Comparison of ENCODE assay signal across 14 cellular contexts in genomic region chr6:2917801-2918495, GRCh38. TPM values are rescaled to one million over a fixed set of nuclear protein-coding genes. Genes with fewer than 3 reads are reported as not detected.
DNase-seq lines count a peak whose midpoint lies in the region; ATAC-seq and TF ChIP-seq lines count a peak whose summit lies in the region.
"Had no signal": no experiment of that assay in that cellular context is flagged by ENCODE, and none has a peak within 500 bp of the region (broad histone marks: within the 10 kb centered on the region; RNA-seq: fewer than 3 reads in every experiment).

No MANE protein-coding gene starts in this region.

- no peaks in the 10 kb centered on the region for H3K9me3 ChIP-seq in endodermal cell (ENCODE audit: control insufficient read depth, low read length)
- H3K9me3 ChIP-seq: BE2C had no signal

- peaks cover 7% of the 10 kb centered on the region for H3K36me3 Mint-ChIP-seq in endodermal cell (ENCODE audit: low read depth)
- peaks cover 3% of the 10 kb centered on the region for H3K36me3 Mint-ChIP-seq in mesothelial cell of epicardium
- H3K36me3 Mint-ChIP-seq: CD8-positive, alpha-beta T cell had no signal

- TF ChIP-seq CTCF in endodermal cell (conservative IDR thresholded peaks at IDR 0.05), result no peak
- no peak for TF ChIP-seq CTCF in mesothelial cell of epicardium (IDR thresholded peaks at IDR 0.05; ENCODE audit: unreplicated experiment)

- H3K9ac ChIP-seq in endodermal cell (ENCODE audit: extremely low read depth, low read length, poor library complexity, severe bottlenecking), result no peak overlapping the region
- H3K9ac ChIP-seq: GM23248 had no signal

- peaks cover 0 to 9% of the 10 kb centered on the region in 2 donors for H3K9me3 Mint-ChIP-seq in stimulated activated naive CD8-positive, alpha-beta T cell treated with anti-CD3 and anti-CD28 coated beads, Interleukin-15, amount 100 ng/mL, for 72 hours
- H3K9me3 Mint-ChIP-seq in endodermal cell (peaks cover 22% of the 10 kb centered on the region), mesothelial cell of epicardium (peaks cover 4% of the 10 kb centered on the region)
- H3K9me3 Mint-ChIP-seq: CD8-positive, alpha-beta T cell had no signal

- H3K4me3 ChIP-seq in endodermal cell (ENCODE audit: low read length), result no peak overlapping the region
- H3K4me3 ChIP-seq: GM23248 had no signal

- H3K36me3 ChIP-seq in endodermal cell (ENCODE audit: control insufficient read depth, insufficient read depth, low read length), result no peaks in the 10 kb centered on the region
- H3K36me3 ChIP-seq: BE2C had no signal

- H3K27me3 Mint-ChIP-seq in stimulated activated naive CD8-positive, alpha-beta T cell treated with anti-CD3 and anti-CD28 coated beads, Interleukin-15, amount 100 ng/mL, for 72 hours, result no peaks in the 10 kb centered on the region
- H3K27me3 Mint-ChIP-seq in endodermal cell (ENCODE audit: insufficient read depth), result no peaks in the 10 kb centered on the region
- no peaks in the 10 kb centered on the region for H3K27me3 Mint-ChIP-seq in mesothelial cell of epicardium (ENCODE audit: low read depth)

- no peak for ATAC-seq in stimulated activated naive CD8-positive, alpha-beta T cell treated with anti-CD3 and anti-CD28 coated beads, Interleukin-15, amount 100 ng/mL, for 72 hours
- no peak for ATAC-seq in stimulated activated naive CD8-positive, alpha-beta T cell treated with anti-CD3 and anti-CD28 coated beads, Interleukin-15, Interleukin-2, amounts not matched to agents 100 U/mL and 50 U/mL, for 24 hours
- ATAC-seq in HG02610 (IDR thresholded peaks at IDR 0.05; ENCODE audit: unreplicated experiment), result no peak
- ATAC-seq in HG02678 (IDR thresholded peaks at IDR 0.05; ENCODE audit: unreplicated experiment), result no peak
- ATAC-seq: CD8-positive, alpha-beta T cell had no signal

- no peak for DNase-seq in stimulated activated naive CD8-positive, alpha-beta T cell treated with anti-CD3 and anti-CD28 coated beads, Interleukin-15, amount 100 ng/mL, for 72 hours
- DNase-seq in stimulated activated naive CD8-positive, alpha-beta T cell treated with anti-CD3 and anti-CD28 coated beads, Interleukin-15, Interleukin-2, amounts not matched to agents 100 U/mL and 50 U/mL, for 24 hours, result no peak
- DNase-seq in endodermal cell (peak; percentile 39), mesothelial cell of epicardium (ENCODE audit: low spot score in 2 of 2, unreplicated experiment in 2 of 2) (no peak), superior temporal gyrus (ENCODE audit: extremely low spot score) (no peak)
- DNase-seq: BE2C, GM23248, MM.1S, NCI-H1105, NCI-H187, NCI-H748 treated with DMSO at 0.1 percent for 48 hours had no signal

- H3K4me3 Mint-ChIP-seq in stimulated activated naive CD8-positive, alpha-beta T cell treated with anti-CD3 and anti-CD28 coated beads, Interleukin-15, amount 100 ng/mL, for 72 hours, result no peak overlapping the region
- no peak overlapping the region for H3K4me3 Mint-ChIP-seq in endodermal cell
- no peak overlapping the region for H3K4me3 Mint-ChIP-seq in mesothelial cell of epicardium
- H3K4me3 Mint-ChIP-seq: CD8-positive, alpha-beta T cell had no signal

- peaks cover 28% of the 10 kb centered on the region for H3K4me1 Mint-ChIP-seq in stimulated activated naive CD8-positive, alpha-beta T cell treated with anti-CD3 and anti-CD28 coated beads, Interleukin-15, amount 100 ng/mL, for 72 hours
- peaks cover 67% of the 10 kb centered on the region for H3K4me1 Mint-ChIP-seq in endodermal cell
- peaks cover 11% of the 10 kb centered on the region for H3K4me1 Mint-ChIP-seq in mesothelial cell of epicardium

- no peak overlapping the region for H3K27ac ChIP-seq in endodermal cell (ENCODE audit: low read depth, low read length)
- H3K27ac ChIP-seq: GM23248 had no signal

- no peaks in the 10 kb centered on the region for H3K27me3 ChIP-seq in endodermal cell (ENCODE audit: control insufficient read depth, insufficient read depth, low read length, poor library complexity, severe bottlenecking)
- H3K27me3 ChIP-seq: BE2C had no signal

- 91% methylated on average over 10 to 14 of the region's 14 CpGs for WGBS in endodermal cell (ENCODE audit: insufficient coverage in 1 of 2, insufficient read length in 1 of 2), 2 experiments

- peak overlapping the region; percentile 62 to 68 for H3K27ac Mint-ChIP-seq in stimulated activated naive CD8-positive, alpha-beta T cell treated with anti-CD3 and anti-CD28 coated beads, Interleukin-15, amount 100 ng/mL, for 72 hours
- H3K27ac Mint-ChIP-seq in endodermal cell (no peak overlapping the region), mesothelial cell of epicardium (peak overlapping the region; percentile 59)
- H3K27ac Mint-ChIP-seq: CD8-positive, alpha-beta T cell had no signal

- peaks cover 23% of the 10 kb centered on the region for H3K4me1 ChIP-seq in endodermal cell (ENCODE audit: control insufficient read depth, insufficient read depth, low read length)
- H3K4me1 ChIP-seq: BE2C had no signal

RNA-seq across cellular contexts. Expression of gene SERPINB9, which starts 14.8 kb away (rescaled TPM):
- 100 to 1,000 TPM; 192 to 390 TPM for total RNA-seq in endodermal cell
- polyA plus RNA-seq in endodermal cell (2013, experiment 1 of 2), result 39.8 TPM
- 48.5 TPM for polyA plus RNA-seq in endodermal cell (2013, experiment 2 of 2)
- total RNA-seq in mesothelial cell of epicardium, result 28.2 to 30.9 TPM (median 30.6 TPM) in 3 replicates

RNA-seq across cellular contexts. Expression of gene SERPINB6, which starts 53.4 kb away (rescaled TPM):
- 100 to 1,000 TPM; 128 to 150 TPM for total RNA-seq in endodermal cell
- 39.0 TPM for polyA plus RNA-seq in endodermal cell (2013, experiment 1 of 2)
- 39.4 TPM for polyA plus RNA-seq in endodermal cell (2013, experiment 2 of 2)
- 91.4 to 96.8 TPM (median 93.4 TPM) in 3 replicates for total RNA-seq in mesothelial cell of epicardium
